25 cellular contexts compared by ENCODE assay signal in the genomic region with DNA sequence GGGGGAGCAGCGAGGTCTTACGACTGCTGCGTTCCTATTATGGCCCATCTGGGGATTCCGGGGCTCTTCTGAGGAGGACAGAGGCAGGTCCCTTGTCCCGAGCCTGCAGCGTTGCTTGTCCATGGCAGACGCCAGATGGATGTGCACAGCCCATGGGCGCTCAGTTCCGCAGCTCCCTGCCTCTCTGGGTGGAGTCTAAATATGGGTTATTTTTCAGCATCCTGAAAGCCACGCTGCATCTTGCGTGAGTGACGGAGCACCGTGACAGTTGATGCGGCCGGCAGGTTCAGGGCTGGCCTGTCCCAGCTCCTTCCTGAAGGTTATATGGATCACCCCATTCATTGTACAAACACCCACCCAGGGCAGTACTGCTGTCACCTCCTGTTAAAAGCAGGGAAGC.
DNase-seq lines count a peak whose midpoint lies in the region; ATAC-seq, FAIRE-seq and TF ChIP-seq lines count a peak whose summit lies in the region.
"Had no signal": no experiment of that assay in that cellular context is flagged by ENCODE, and none has a peak within 500 bp of the region (broad histone marks: within the 10 kb centered on the region; RNA-seq: fewer than 3 reads in every experiment).

No MANE protein-coding gene starts in this region.

- H2BK12ac ChIP-seq in neuronal stem cell (ENCODE audit: low read length), result no peak overlapping the region

- no peaks in the 10 kb centered on the region for H3K27me3 ChIP-seq in neuronal stem cell (ENCODE audit: control insufficient read depth in 3 of 3, insufficient read depth in 3 of 3, low read depth in 1 of 3, low read length in 3 of 3)
- H3K27me3 ChIP-seq in HepG2 (ENCODE audit: control insufficient read depth in 1 of 2, insufficient read depth in 2 of 2, low read length in 2 of 2), result no peaks in the 10 kb centered on the region; a peak in 3 of 5 replicates
- H3K27me3 ChIP-seq: BE2C, BLaER1 had no signal

- H2BK5ac ChIP-seq in neuronal stem cell (ENCODE audit: low read length), result no peak overlapping the region

- intact Hi-C loops in Right ventricle myocardium superior (cut with DNase I) (no loop called here), cardiac septum (cut with DNase I) (no loop called here), HepG2 (cut with micrococcal nuclease; ENCODE audit: unreplicated experiment) (no loop called here)

- TF ChIP-seq POLR2A in HepG2 (IDR thresholded peaks at IDR 0.05; ENCODE audit: insufficient read depth in 1 of 2, low read depth in 2 of 2, low read length in 2 of 2), result no peak

- FAIRE-seq in HepG2 (lab: Jason Lieb, UNC), result no peak
- FAIRE-seq: A204.1, GM12878, GM12892, GM18507 had no signal

- peaks cover 3 to 10% of the 10 kb centered on the region in 2 donors for H3K9me3 ChIP-seq in neuronal stem cell (replicated peaks in 1 of 2; ENCODE audit: control insufficient read depth in 2 of 2, insufficient read depth in 1 of 2, low read depth in 1 of 2, low read length in 2 of 2)
- H3K9me3 ChIP-seq in HepG2 (ENCODE audit: low read length), result peaks cover 2% of the 10 kb centered on the region
- H3K9me3 ChIP-seq: BE2C, BLaER1 had no signal

- no peak overlapping the region for H2BK15ac ChIP-seq in neuronal stem cell (ENCODE audit: low read length)

- POLR2A ChIA-PET in HepG2 (lab: Yijun Ruan, JAX), result no interaction called here

- no peak overlapping the region for H3K4ac ChIP-seq in neuronal stem cell (ENCODE audit: low read length)

- H4K20me1 ChIP-seq in HepG2 (ENCODE audit: insufficient read depth, low read length), result no peaks in the 10 kb centered on the region

- no peak overlapping the region for H4K91ac ChIP-seq in neuronal stem cell (ENCODE audit: low read depth, low read length, poor library complexity)

- H3K23ac ChIP-seq in neuronal stem cell (ENCODE audit: low read depth, low read length, poor library complexity), result no peak overlapping the region

- H3K9ac ChIP-seq in neuronal stem cell (ENCODE audit: low read depth, low read length, poor library complexity), result no peak overlapping the region
- H3K9ac ChIP-seq in HepG2 (ENCODE audit: insufficient read depth, low read depth, low read length), result no peak overlapping the region
- H3K9ac ChIP-seq: BLaER1 had no signal

- TF ChIP-seq RAD21 in HepG2 (CRISPR knock-in tag; IDR thresholded peaks at IDR 0.05), result no peak

- H3K36me3 ChIP-seq in neuronal stem cell (replicated peaks in 1 of 2; ENCODE audit: control insufficient read depth in 2 of 2, insufficient read depth in 2 of 2, low read length in 2 of 2), result peaks cover 0 to 2% of the 10 kb centered on the region in 2 donors
- no peaks in the 10 kb centered on the region for H3K36me3 ChIP-seq in HepG2 (replicated peaks in 1 of 2; ENCODE audit: control insufficient read depth in 1 of 2, insufficient read depth in 2 of 2, low read length in 2 of 2)
- H3K36me3 ChIP-seq: BE2C, BLaER1 had no signal

- no TSS peak for BruUV-seq in HepG2 (replicated peaks; lab: Mats Ljungman, UMichigan)

- no peak overlapping the region for H3K18ac ChIP-seq in neuronal stem cell (ENCODE audit: low read length)

- H2AFZ ChIP-seq in neuronal stem cell (ENCODE audit: low read length) (no peak overlapping the region), HepG2 (ENCODE audit: low read length) (no peak overlapping the region)

- H3K27ac ChIP-seq in neuronal stem cell (replicated peaks; ENCODE audit: low read length) (no peak overlapping the region), HepG2 (ENCODE audit: extremely low read length, insufficient read depth, low read length) (no peak overlapping the region)
- H3K27ac ChIP-seq: BLaER1 had no signal

- H3K14ac ChIP-seq in neuronal stem cell (ENCODE audit: low read length), result peak overlapping the region; percentile 56

- WGBS in neuronal stem cell (ENCODE audit: extremely low coverage in 2 of 2, insufficient read length in 2 of 2, insufficient replicate concordance in 1 of 2), 2 donors, result no CpG with 5 or more reads among the region's 15 CpGs
- no CpG with 5 or more reads among the region's 15 CpGs for WGBS in HepG2 (ENCODE audit: low lambda C conversion rate)

- no peaks in the 10 kb centered on the region for H3K79me2 ChIP-seq in HepG2 (ENCODE audit: insufficient read depth, low read length)

- CTCF ChIA-PET in HepG2 (lab: Yijun Ruan, JAX; ENCODE audit: low intra/inter-chr PET ratio, low total read pairs), result no interaction called here

- DNase-seq in Right ventricle myocardium superior (peak; percentile 26), cardiac septum (ENCODE audit: low spot score) (no peak), cerebellum (ENCODE audit: low spot score) (peak; percentile 27), neuronal stem cell (ENCODE audit: low spot score) (no peak), HepG2 (ENCODE audit: low spot score) (no peak)
- DNase-seq: 8988T; ACHN; BE2C; C1 segment of cervical spinal cord; CD4-positive, alpha-beta memory T cell; CD4-positive, CD25-positive, alpha-beta regulatory T cell; CD8-positive, alpha-beta memory T cell; COR-L47; DMS 273 treated with DMSO at 0.1 percent for 48 hours; DMS153; DMS53; DMS79; DND-41; EL; GDM1 had no signal

- ATAC-seq in Right ventricle myocardium superior (ENCODE audit: poor library complexity), result no peak
- ATAC-seq in HepG2, result no peak
- ATAC-seq: GM12878 had no signal

- H4K8ac ChIP-seq in neuronal stem cell (ENCODE audit: low read depth, low read length), result no peak overlapping the region

- TF ChIP-seq CTCF in HepG2 (CRISPR knock-in tag; IDR thresholded peaks at IDR 0.05), result no peak

- H3K4me2 ChIP-seq in neuronal stem cell (ENCODE audit: insufficient read depth, low read length, poor library complexity, severe bottlenecking) (no peak overlapping the region), HepG2 (ENCODE audit: low read depth, low read length) (no peak overlapping the region)
- H3K4me2 ChIP-seq: BLaER1 had no signal

- peaks cover 12% of the 10 kb centered on the region for H3K79me1 ChIP-seq in neuronal stem cell (ENCODE audit: low read depth, low read length)

- H2BK120ac ChIP-seq in neuronal stem cell (ENCODE audit: low read depth, low read length), result no peak overlapping the region

- H3K4me1 ChIP-seq in neuronal stem cell (ENCODE audit: control insufficient read depth in 2 of 2, insufficient read depth in 1 of 2, low read depth in 1 of 2, low read length in 2 of 2) (peaks cover 0 to 5% of the 10 kb centered on the region in 2 donors), HepG2 (ENCODE audit: insufficient read depth, low read length) (no peaks in the 10 kb centered on the region)
- H3K4me1 ChIP-seq: BE2C had no signal

- no peak overlapping the region for H3K4me3 ChIP-seq in neuronal stem cell (ENCODE audit: low read length in 2 of 2)
- H3K4me3 ChIP-seq in HepG2 (replicated peaks in 1 of 3; ENCODE audit: insufficient read depth in 1 of 3, low read depth in 2 of 3, low read length in 3 of 3), result no peak overlapping the region
- H3K4me3 ChIP-seq: BLaER1, GM12878 had no signal

- H2AK5ac ChIP-seq in neuronal stem cell (ENCODE audit: low read depth, low read length), result no peak overlapping the region

- in situ Hi-C loops in HepG2 (cut with HindIII; ENCODE audit: extremely low pct_ligation_motif_present, low pct_unique_long_range_greater_than_20kb), result no loop called here

- no peak for TF ChIP-seq EP300 in HepG2 (IDR thresholded peaks at IDR 0.05; ENCODE audit: low read depth in 2 of 2, low read length in 2 of 2)
- no peak for TF ChIP-seq EP300 in HepG2 (CRISPR knock-in tag; IDR thresholded peaks at IDR 0.05; ENCODE audit: borderline replicate concordance)

TF ChIP-seq in HepG2, 621 proteins besides CTCF, POLR2A, EP300 and RAD21:
- TF ChIP-seq ZSCAN30 (CRISPR knock-in tag; IDR thresholded peaks at IDR 0.05) (no peak), ZNF562 (CRISPR knock-in tag; IDR thresholded peaks at IDR 0.05; ENCODE audit: borderline replicate concordance) (no peak)
TF ChIP-seq in HepG2: peak in this region for 0.

Comparison
In these comparisons a context has a peak if more than half of its experiments do, and no peak if none do; other contexts are left out.
1. DNase-seq: peak in Right ventricle myocardium superior (single experiment) and cerebellum (single experiment); none in cardiac septum (single experiment), neuronal stem cell (single experiment) and HepG2 (single experiment).